Comparison of ENCODE assay signal across 8 cellular contexts in genomic region chr3:49165771-49166751, GRCh38. TPM values are rescaled to one million over a fixed set of nuclear protein-coding genes. Genes with fewer than 3 reads are reported as not detected.
DNase-seq lines count a peak whose midpoint lies in the region; ATAC-seq, FAIRE-seq and TF ChIP-seq lines count a peak whose summit lies in the region.

Gene CCDC71, minus strand, starts transcription at chr3:49166331. Its CDS starts 2,123 bp downstream, at chr3:49164208.

- no peak for FAIRE-seq in astrocyte (lab: Jason Lieb, UNC)

- H4K20me1 ChIP-seq in MM.1S (ENCODE audit: insufficient read depth, low read length) (no peaks in the 10 kb centered on the region), astrocyte (ENCODE audit: insufficient read depth, low read length) (peaks cover 18% of the 10 kb centered on the region), hepatocyte (ENCODE audit: insufficient read depth, poor library complexity, severe bottlenecking) (no peaks in the 10 kb centered on the region)

- H3K9me2 ChIP-seq in MM.1S (replicated peaks; ENCODE audit: insufficient read depth, low read length) (no peaks in the 10 kb centered on the region), hepatocyte (replicated peaks; ENCODE audit: insufficient read depth) (no peaks in the 10 kb centered on the region)

- H3K79me2 ChIP-seq in MM.1S (ENCODE audit: low read length) (peaks cover 15% of the 10 kb centered on the region), astrocyte (ENCODE audit: insufficient read depth, low read length) (peaks cover 30% of the 10 kb centered on the region), hepatocyte (peaks cover 31% of the 10 kb centered on the region)

- peak within 1 kb of the TSS; percentile 87 for H3K4me2 ChIP-seq in MM.1S (ENCODE audit: low read depth, low read length)
- peak within 1 kb of the TSS; percentile 86 for H3K4me2 ChIP-seq in astrocyte (ENCODE audit: low read length)
- H3K4me2 ChIP-seq in hepatocyte: peak within 1 kb of the TSS; percentile 98

- H3K27ac ChIP-seq in CD4-positive, alpha-beta T cell (ENCODE audit: low read depth, low read length): peak within 1 kb of the TSS; percentile 48
- H3K27ac ChIP-seq in MM.1S (ENCODE audit: low read length): no peak within 1 kb of the TSS
- peak within 1 kb of the TSS; percentile 47 for H3K27ac ChIP-seq in astrocyte (ENCODE audit: low read depth, low read length)
- H3K27ac ChIP-seq in hepatocyte: peak within 1 kb of the TSS; percentile 67

- H3K4me3 Mint-ChIP-seq in CD4-positive, alpha-beta T cell: peak within 1 kb of the TSS; percentile 97
- peak within 1 kb of the TSS; percentile 95 for H3K4me3 Mint-ChIP-seq in T-helper 2 cell treated with Interferon-gamma antibody and Interleukin-4, amounts not matched to agents 5 μg/mL and 100 μg/mL, for 36 hours
- peak within 1 kb of the TSS; percentile 95 for H3K4me3 Mint-ChIP-seq in astrocyte (ENCODE audit: unreplicated experiment)

- peak within 1 kb of the TSS; percentile 91 for H3K4me3 ChIP-seq in MM.1S (ENCODE audit: low read length)
- H3K4me3 ChIP-seq in astrocyte (ENCODE audit: insufficient read depth, low read depth, low read length): peak within 1 kb of the TSS; percentile 72
- peak within 1 kb of the TSS; percentile 88 for H3K4me3 ChIP-seq in hepatocyte
- H3K4me3 ChIP-seq in retinal pigment epithelial cell (ENCODE audit: low read length): peak within 1 kb of the TSS; percentile 86

- peaks cover 5% of the 10 kb centered on the region; the same call in 1 of the 2 replicates for H3K4me1 ChIP-seq in MM.1S (ENCODE audit: low read length)
- peaks cover 17% of the 10 kb centered on the region for H3K4me1 ChIP-seq in astrocyte (ENCODE audit: insufficient read depth, low read length)
- H3K4me1 ChIP-seq in hepatocyte (ENCODE audit: insufficient read depth): peaks cover 25% of the 10 kb centered on the region

- no peaks in the 10 kb centered on the region for H3K27me3 Mint-ChIP-seq in CD4-positive, alpha-beta T cell
- H3K27me3 Mint-ChIP-seq in T-helper 2 cell treated with Interferon-gamma antibody and Interleukin-4, amounts not matched to agents 5 μg/mL and 100 μg/mL, for 36 hours (ENCODE audit: low read depth): no peaks in the 10 kb centered on the region
- no peaks in the 10 kb centered on the region for H3K27me3 Mint-ChIP-seq in astrocyte (ENCODE audit: low read depth, unreplicated experiment)

- H3K9ac ChIP-seq in MM.1S (ENCODE audit: low read length) (peak within 1 kb of the TSS; percentile 69), astrocyte (ENCODE audit: low read length) (peak within 1 kb of the TSS; percentile 89)

- peaks cover 44% of the 10 kb centered on the region for H3K4me1 Mint-ChIP-seq in CD4-positive, alpha-beta T cell (ENCODE audit: low read depth)
- peaks cover 14% of the 10 kb centered on the region for H3K4me1 Mint-ChIP-seq in T-helper 2 cell treated with Interferon-gamma antibody and Interleukin-4, amounts not matched to agents 5 μg/mL and 100 μg/mL, for 36 hours (ENCODE audit: low read depth)
- H3K4me1 Mint-ChIP-seq in astrocyte (ENCODE audit: low read depth, unreplicated experiment): peaks cover 11% of the 10 kb centered on the region

- peak within 1 kb of the TSS; percentile 91 for H3K27ac Mint-ChIP-seq in CD4-positive, alpha-beta T cell
- peak within 1 kb of the TSS; percentile 86 for H3K27ac Mint-ChIP-seq in T-helper 2 cell treated with Interferon-gamma antibody and Interleukin-4, amounts not matched to agents 5 μg/mL and 100 μg/mL, for 36 hours
- peak within 1 kb of the TSS; percentile 91 for H3K27ac Mint-ChIP-seq in astrocyte (ENCODE audit: unreplicated experiment)

- TF ChIP-seq CTCF in CD4-positive, alpha-beta T cell (IDR thresholded peaks at IDR 0.05): no peak
- no peak for TF ChIP-seq CTCF in MM.1S (IDR thresholded peaks at IDR 0.05; ENCODE audit: low read length)
- no peak for TF ChIP-seq CTCF in astrocyte (IDR thresholded peaks at IDR 0.05; ENCODE audit: insufficient read depth, low read depth, low read length)
- TF ChIP-seq CTCF in hepatocyte (IDR thresholded peaks at IDR 0.05; ENCODE audit: poor library complexity): no peak
- no peak for TF ChIP-seq CTCF in retinal pigment epithelial cell (conservative IDR thresholded peaks at IDR 0.05; ENCODE audit: low read depth, low read length)

- peak within 1 kb of the TSS; percentile 100 for H2AFZ ChIP-seq in MM.1S (ENCODE audit: low read length)
- peak within 1 kb of the TSS; percentile 97 for H2AFZ ChIP-seq in astrocyte (ENCODE audit: low read depth, low read length)
- peak within 1 kb of the TSS; percentile 98 for H2AFZ ChIP-seq in hepatocyte

- peak; percentile 55 to 75 (median 68) for DNase-seq in CD4-positive, alpha-beta T cell
- peak; percentile 69 for DNase-seq in MM.1S
- DNase-seq in T-helper 2 cell treated with Interferon-gamma antibody and Interleukin-4, amounts not matched to agents 5 μg/mL and 100 μg/mL, for 36 hours (ENCODE audit: low spot score): peak; percentile 75
- DNase-seq in astrocyte (ENCODE audit: low read depth): peak; percentile 16
- DNase-seq in hepatocyte (ENCODE audit: low spot score): peak; percentile 89
- no peak for DNase-seq in retinal pigment epithelial cell (ENCODE audit: low read depth)

- CTCF ChIA-PET in CD4-positive, alpha-beta T cell (lab: Charles Lee): interaction anchor here (1.5 kb wide), 1 partner anchor 72 kb away, joined by 6 read pairs; no protein-coding TSS in a partner anchor

- ATAC-seq in CD4-positive, alpha-beta T cell (ENCODE audit: poor library complexity): peak; percentile 80
- peak; percentile 68 for ATAC-seq in GM19467 (IDR thresholded peaks at IDR 0.05; ENCODE audit: unreplicated experiment)
- no peak for ATAC-seq in GM18517 (IDR thresholded peaks at IDR 0.05; ENCODE audit: unreplicated experiment)

- H3K27me3 ChIP-seq in CD4-positive, alpha-beta T cell (ENCODE audit: control insufficient read depth, insufficient read depth, low read length): no peaks in the 10 kb centered on the region
- H3K27me3 ChIP-seq in MM.1S (replicated peaks; ENCODE audit: insufficient read depth, low read length) (no peaks in the 10 kb centered on the region), astrocyte (ENCODE audit: insufficient read depth, low read length) (no peaks in the 10 kb centered on the region), hepatocyte (no peaks in the 10 kb centered on the region)

- H3K36me3 ChIP-seq in MM.1S (replicated peaks; ENCODE audit: insufficient read depth, low read length) (no peaks in the 10 kb centered on the region; the same call in 1 of the 2 replicates), astrocyte (ENCODE audit: insufficient read depth, low read length) (peaks cover 6% of the 10 kb centered on the region), hepatocyte (replicated peaks; ENCODE audit: insufficient read depth, low read depth) (no peaks in the 10 kb centered on the region)

- 9% methylated on average over 33 of the region's 69 CpGs for WGBS in hepatocyte (ENCODE audit: low lambda C conversion rate, missing lambda C conversion rate)

- H3K9me3 Mint-ChIP-seq in CD4-positive, alpha-beta T cell: no peaks in the 10 kb centered on the region
- H3K9me3 Mint-ChIP-seq in T-helper 2 cell treated with Interferon-gamma antibody and Interleukin-4, amounts not matched to agents 5 μg/mL and 100 μg/mL, for 36 hours: no peaks in the 10 kb centered on the region
- no peaks in the 10 kb centered on the region for H3K9me3 Mint-ChIP-seq in astrocyte (ENCODE audit: unreplicated experiment)

- H3F3A ChIP-seq in MM.1S (ENCODE audit: insufficient read depth, low read length): 0 out of 2 replicates have a peak, but pooled peaks cover 3% of the 10 kb centered on the region

- intact Hi-C loops in CD4-positive, alpha-beta T cell (cut with DNase I, micrococcal nuclease): loop anchor here (1.0 to 10.0 kb wide), 7 partner anchors 45 to 449 kb away; partner anchors contain the start of genes USP19 (in 2 of the 2), ARIH2 (in 1 of the 2), IP6K2 (in 1 of the 2) and QRICH1 (in 1 of the 2)

- POLR2A ChIA-PET in CD4-positive, alpha-beta T cell (lab: Charles Lee): interaction anchor here (0.7 to 2.0 kb wide), 4 partner anchors 45 to 159 kb away, joined by 4 to 11 read pairs (median 6); partner anchors contain the start of genes NDUFAF3, QRICH1, USP19 and WDR6

- no peaks in the 10 kb centered on the region for H3K9me3 ChIP-seq in CD4-positive, alpha-beta T cell (ENCODE audit: control insufficient read depth, low read length)
- H3K9me3 ChIP-seq in MM.1S (replicated peaks; ENCODE audit: insufficient read depth, low read length) (no peaks in the 10 kb centered on the region), astrocyte (ENCODE audit: insufficient read depth, low read depth, low read length) (no peaks in the 10 kb centered on the region), hepatocyte (ENCODE audit: low read depth) (no peaks in the 10 kb centered on the region)

- H3K36me3 Mint-ChIP-seq in CD4-positive, alpha-beta T cell (ENCODE audit: low read depth): peaks cover 36% of the 10 kb centered on the region
- peaks cover 13% of the 10 kb centered on the region for H3K36me3 Mint-ChIP-seq in T-helper 2 cell treated with Interferon-gamma antibody and Interleukin-4, amounts not matched to agents 5 μg/mL and 100 μg/mL, for 36 hours (ENCODE audit: low read depth)
- peaks cover 9% of the 10 kb centered on the region for H3K36me3 Mint-ChIP-seq in astrocyte (ENCODE audit: low read depth, unreplicated experiment)

RNA-seq across cellular contexts. Expression of gene CCDC71, which starts in this region (rescaled TPM):
- 10 to 100 TPM; 14.7 to 16.0 TPM for total RNA-seq in CD4-positive, alpha-beta T cell
- total RNA-seq in astrocyte (18.5 and 20.5 TPM in 2 replicates), hepatocyte (36.5 and 40.9 TPM in 2 replicates)
- 0.09 and 0.60 TPM in 2 replicates for polyA plus RNA-seq in hepatocyte
